Comparison of ENCODE assay signal across 24 cellular contexts in genomic region chr19:55611300-55611982, GRCh38. TPM values are rescaled to one million over a fixed set of nuclear protein-coding genes. Genes with fewer than 3 reads are reported as not detected.
A peak's percentile ranks its signal among the peaks of the same experiment; 100 is the strongest.
DNase-seq lines count a peak whose midpoint lies in the region; ATAC-seq and TF ChIP-seq lines count a peak whose summit lies in the region.
"Had no signal": no experiment of that assay in that cellular context is flagged by ENCODE, and none has a peak within 500 bp of the region (broad histone marks: within the 10 kb centered on the region; RNA-seq: fewer than 3 reads in every experiment).

No MANE protein-coding gene starts in this region.

- H3K4me3 ChIP-seq in skeletal muscle tissue (ENCODE audit: low read length in 3 of 3): peak overlapping the region; percentile 40 to 67 (median 58)
- H3K4me3 ChIP-seq: BLaER1, pancreas, SK-N-MC, stomach, upper lobe of left lung had no signal

- no peak overlapping the region for H3K4me3 Mint-ChIP-seq in activated CD4-positive, alpha-beta T cell treated with anti-CD3 and anti-CD28 coated beads for 36 hours

- H3K36me3 ChIP-seq in skeletal muscle tissue (ENCODE audit: control insufficient read depth in 3 of 3, insufficient read depth in 3 of 3, low read length in 3 of 3): peaks cover 21 to 27% (median 21%) of the 10 kb centered on the region in 3 donors

- CTCF ChIA-PET in activated CD4-positive, alpha-beta T cell treated with anti-CD3 and anti-CD28 coated beads for 36 hours (lab: Charles Lee): interaction anchor here (1.4 kb wide), 1 partner anchor 46 kb away, joined by 3 read pairs; no protein-coding TSS in a partner anchor
- CTCF ChIA-PET in RWPE1 (lab: Yijun Ruan, JAX): interaction anchor here (0.9 kb wide), 1 partner anchor 20 kb away, joined by 3 read pairs; no protein-coding TSS in a partner anchor

- TF ChIP-seq CTCF in RWPE1 (conservative IDR thresholded peaks at IDR 0.05; ENCODE audit: low read depth): no peak

- no peaks in the 10 kb centered on the region for H3K27me3 ChIP-seq in skeletal muscle tissue (ENCODE audit: control insufficient read depth in 3 of 3, insufficient read depth in 3 of 3, low read length in 3 of 3)
- H3K27me3 ChIP-seq: BLaER1, pancreas, stomach, upper lobe of left lung had no signal

- peaks cover 39% of the 10 kb centered on the region for H3K4me1 Mint-ChIP-seq in activated CD4-positive, alpha-beta T cell treated with anti-CD3 and anti-CD28 coated beads for 36 hours

- H3K9me3 Mint-ChIP-seq in activated CD4-positive, alpha-beta T cell treated with anti-CD3 and anti-CD28 coated beads for 36 hours (ENCODE audit: low read depth): no peaks in the 10 kb centered on the region

- H3K9ac ChIP-seq in skeletal muscle tissue (ENCODE audit: low read depth in 1 of 3, low read length in 3 of 3): peak overlapping the region; percentile 62 to 81 (median 66)
- H3K9ac ChIP-seq: BLaER1 had no signal

- H3K27ac ChIP-seq in RWPE1: peak overlapping the region; percentile 1; the same call in 1 of the 2 replicates
- peak overlapping the region; percentile 93 for H3K27ac ChIP-seq in skeletal muscle tissue (ENCODE audit: low read depth, low read length)
- H3K27ac ChIP-seq: BLaER1, pancreas, stomach, upper lobe of left lung had no signal

- POLR2A ChIA-PET in activated CD4-positive, alpha-beta T cell treated with anti-CD3 and anti-CD28 coated beads for 36 hours (lab: Charles Lee): no interaction called here
- POLR2A ChIA-PET in RWPE1 (lab: Yijun Ruan, JAX; ENCODE audit: low non-redundant PET): no interaction called here

- DNase-seq in activated CD4-positive, alpha-beta T cell treated with anti-CD3 and anti-CD28 coated beads for 36 hours: no peak
- DNase-seq in activated CD4-positive, alpha-beta T cell treated with anti-CD3 and anti-CD28 coated beads, Interleukin-2, amount 50 U/mL, for 1 hour: no peak
- DNase-seq in RWPE1 (ENCODE audit: low spot score): no peak
- DNase-seq in left ventricle myocardium superior: peak; percentile 37
- DNase-seq in NCI-H2081 treated with DMSO at 0.1 percent for 48 hours (lab: John Stamatoyannopoulos, UW): no peak
- DNase-seq in SW 1271 (lab: John Stamatoyannopoulos, UW): no peak
- DNase-seq in NCI-H1105 treated with DMSO at 0.1 percent for 48 hours (lab: John Stamatoyannopoulos, UW): no peak
- DNase-seq: activated CD4-positive, alpha-beta T cell treated with anti-CD3 and anti-CD28 coated beads for 1 hour; activated CD8-positive, alpha-beta memory T cell treated with anti-CD3 and anti-CD28 coated beads, Interleukin-2, amount 50 U/mL, for 4 hours; anterior cingulate cortex; EL; foreskin fibroblast; H7; hippocampal formation; NCI-H1048; NCI-H2081; NCI-H510A; NK-92 treated with Interleukin-12 subunit alpha and Interleukin-12 subunit beta, amount 100 ng/mL, for 24 hours; stomach; upper lobe of left lung had no signal

- no peaks in the 10 kb centered on the region for H3K9me3 ChIP-seq in skeletal muscle tissue (ENCODE audit: control insufficient read depth in 3 of 3, low read length in 3 of 3)
- H3K9me3 ChIP-seq: BLaER1, pancreas, stomach, upper lobe of left lung had no signal

- no peaks in the 10 kb centered on the region for H3K27me3 Mint-ChIP-seq in activated CD4-positive, alpha-beta T cell treated with anti-CD3 and anti-CD28 coated beads for 36 hours

- ATAC-seq in activated CD4-positive, alpha-beta T cell treated with anti-CD3 and anti-CD28 coated beads for 36 hours: no peak
- peak; percentile 79 for ATAC-seq in left ventricle myocardium superior
- ATAC-seq: pancreas had no signal

- intact Hi-C loops in activated CD4-positive, alpha-beta T cell treated with anti-CD3 and anti-CD28 coated beads for 36 hours (cut with DNase I, micrococcal nuclease): no loop called here
- intact Hi-C loops in left ventricle myocardium superior (cut with micrococcal nuclease): no loop called here

- H3K27ac Mint-ChIP-seq in activated CD4-positive, alpha-beta T cell treated with anti-CD3 and anti-CD28 coated beads for 36 hours: peak overlapping the region; percentile 24

- H3K36me3 Mint-ChIP-seq in activated CD4-positive, alpha-beta T cell treated with anti-CD3 and anti-CD28 coated beads for 36 hours (ENCODE audit: low read depth): peaks cover 30% of the 10 kb centered on the region

- H3K4me1 ChIP-seq in skeletal muscle tissue (ENCODE audit: control insufficient read depth in 3 of 3, insufficient read depth in 3 of 3, low read length in 3 of 3): peaks cover 44 to 54% (median 46%) of the 10 kb centered on the region in 3 donors

RNA-seq across cellular contexts. Expression of gene ZNF865, which starts 6.0 kb away (rescaled TPM):
- total RNA-seq in activated CD4-positive, alpha-beta T cell treated with anti-CD3 and anti-CD28 coated beads for 36 hours: 10 to 100 TPM; 11.4 to 12.1 TPM
- total RNA-seq in left ventricle myocardium superior (21.8 TPM), skeletal muscle tissue (1.0 TPM)

RNA-seq across cellular contexts. Expression of gene ZNF524, which starts 11.4 kb away (rescaled TPM):
- 10 to 100 TPM; 16.2 to 18.6 TPM for total RNA-seq in activated CD4-positive, alpha-beta T cell treated with anti-CD3 and anti-CD28 coated beads for 36 hours
- total RNA-seq in left ventricle myocardium superior (17.0 TPM), skeletal muscle tissue (4.7 TPM)

RNA-seq across cellular contexts. Expression of gene FIZ1, which starts 12.1 kb away (rescaled TPM):
- 10 to 100 TPM; 13.6 to 14.7 TPM for total RNA-seq in activated CD4-positive, alpha-beta T cell treated with anti-CD3 and anti-CD28 coated beads for 36 hours
- total RNA-seq in left ventricle myocardium superior: 16.3 TPM
- total RNA-seq in skeletal muscle tissue: under 0.01 TPM

RNA-seq across cellular contexts. Expression of gene ZNF784, which starts 12.9 kb away (rescaled TPM):
- total RNA-seq in activated CD4-positive, alpha-beta T cell treated with anti-CD3 and anti-CD28 coated beads for 36 hours: 1 to 10 TPM; 3.2 to 4.3 TPM
- total RNA-seq in left ventricle myocardium superior (13.4 TPM), skeletal muscle tissue (8.9 TPM)

RNA-seq across cellular contexts. Expression of gene ZNF580, which starts 29.4 kb away (rescaled TPM):
- 10 to 100 TPM; 24.2 to 35.6 TPM for total RNA-seq in activated CD4-positive, alpha-beta T cell treated with anti-CD3 and anti-CD28 coated beads for 36 hours
- 12.3 TPM for total RNA-seq in left ventricle myocardium superior
- total RNA-seq in skeletal muscle tissue: 2.1 TPM

Comparison
In these comparisons a context has a peak if more than half of its experiments do, and no peak if none do; other contexts are left out.
1. RNA of gene FIZ1, which starts 12.1 kb away (total RNA-seq): 16.3 TPM in left ventricle myocardium superior (single experiment) and 13.6 to 14.7 TPM in activated CD4-positive, alpha-beta T cell treated with anti-CD3 and anti-CD28 coated beads for 36 hours; under 0.01 TPM in skeletal muscle tissue (single experiment); every median in the first group is over 10 times any median in the second.